ENCODE assay signal across 10 cellular contexts in the genomic region with DNA sequence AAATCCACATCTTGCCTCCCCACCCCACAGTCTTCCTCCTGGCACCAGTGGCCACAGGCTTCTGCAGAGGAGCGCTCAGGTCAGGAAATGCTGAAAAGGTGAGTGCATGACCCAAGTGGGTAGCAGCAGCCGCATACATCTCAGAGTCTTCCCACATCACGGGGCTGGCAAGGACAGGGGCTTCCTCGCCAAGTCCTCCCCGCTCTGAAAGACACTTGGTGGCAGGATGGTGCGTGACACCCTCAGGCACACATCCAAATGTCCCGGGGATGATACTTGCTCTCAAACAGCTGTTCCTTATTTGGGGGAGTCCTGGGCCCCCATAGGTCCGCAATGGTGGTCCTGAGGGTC. TPM values are rescaled to one million over a fixed set of nuclear protein-coding genes. Genes with fewer than 3 reads are reported as not detected.
DNase-seq lines count a peak whose midpoint lies in the region; ATAC-seq and TF ChIP-seq lines count a peak whose summit lies in the region.
"Had no signal": no experiment of that assay in that cellular context is flagged by ENCODE, and none has a peak within 500 bp of the region (broad histone marks: within the 10 kb centered on the region; RNA-seq: fewer than 3 reads in every experiment).

No MANE protein-coding gene starts in this region.

- DNase-seq in H9 (peak; percentile 57), hepatocyte (ENCODE audit: low spot score) (no peak), pons (ENCODE audit: low spot score) (no peak), MG63 (no peak)
- DNase-seq in stimulated activated effector memory CD8-positive, alpha-beta T cell treated with anti-CD3 and anti-CD28 coated beads, Interleukin-12 subunit alpha, Interleukin-12 subunit beta, amount 100 ng/mL, for 72 hours (ENCODE audit: low spot score in 2 of 2), result no peak
- no peak for DNase-seq in activated CD4-positive, alpha-beta T cell treated with anti-CD3 and anti-CD28 coated beads, Interleukin-2, amount 10 ng/mL, durations not matched to agents 24 days and 14 days
- DNase-seq in natural killer cell treated with Interleukin-12 subunit alpha and Interleukin-12 subunit beta and Interleukin-15 and Interleukin-18, amount 100 ng/mL, for 72 hours (ENCODE audit: low spot score), result no peak
- DNase-seq: Karpas-422 had no signal

- H3K79me2 ChIP-seq in H9 (ENCODE audit: insufficient read depth, low read length) (no peaks in the 10 kb centered on the region), hepatocyte (no peaks in the 10 kb centered on the region)

- no peak overlapping the region for H3K27ac ChIP-seq in H9 (ENCODE audit: insufficient read length, low read depth, low read length)
- H3K27ac ChIP-seq in hepatocyte, result peak overlapping the region; percentile 89

- H3K4me2 ChIP-seq in H9 (ENCODE audit: insufficient read depth, insufficient read length, low read length) (no peak overlapping the region), hepatocyte (peak overlapping the region; percentile 54)

- H3T11ph ChIP-seq in H9 (ENCODE audit: low read length), result no peak overlapping the region

- H3K27me3 ChIP-seq in H9 (ENCODE audit: insufficient read depth, low read length), result no peaks in the 10 kb centered on the region
- H3K27me3 ChIP-seq in hepatocyte, result no peaks in the 10 kb centered on the region
- H3K27me3 ChIP-seq in MG63, result no peaks in the 10 kb centered on the region

- H3K18ac ChIP-seq in H9 (ENCODE audit: insufficient read length, low read depth, low read length), result no peak overlapping the region

- TF ChIP-seq CTCF in H9 (conservative IDR thresholded peaks at IDR 0.05) (no peak), hepatocyte (IDR thresholded peaks at IDR 0.05; ENCODE audit: poor library complexity) (no peak)

- H3K4me3 ChIP-seq in hepatocyte (no peak overlapping the region), MG63 (no peak overlapping the region)

- WGBS in H9 (ENCODE audit: extremely low coverage, insufficient read length, low lambda C conversion rate), result no CpG with 5 or more reads among the region's 8 CpGs
- WGBS in hepatocyte (ENCODE audit: low lambda C conversion rate, missing lambda C conversion rate), result 76% methylated on average over 8 of the region's 8 CpGs

- H2BK5ac ChIP-seq in H9 (ENCODE audit: insufficient read length, low read length), result no peak overlapping the region

- no peaks in the 10 kb centered on the region for H3K36me3 Mint-ChIP-seq in H9 (ENCODE audit: insufficient read depth in 1 of 3, low read depth in 3 of 3)
- no peaks in the 10 kb centered on the region for H3K36me3 Mint-ChIP-seq in stimulated activated effector memory CD8-positive, alpha-beta T cell treated with anti-CD3 and anti-CD28 coated beads, Interleukin-12 subunit alpha, Interleukin-12 subunit beta, amount 100 ng/mL, for 72 hours
- no peaks in the 10 kb centered on the region for H3K36me3 Mint-ChIP-seq in activated CD4-positive, alpha-beta T cell treated with anti-CD3 and anti-CD28 coated beads, Interleukin-2, amount 10 ng/mL, durations not matched to agents 24 days and 14 days (ENCODE audit: low read depth)
- no peaks in the 10 kb centered on the region for H3K36me3 Mint-ChIP-seq in natural killer cell treated with Interleukin-12 subunit alpha and Interleukin-12 subunit beta and Interleukin-15 and Interleukin-18, amount 100 ng/mL, for 72 hours

- H4K91ac ChIP-seq in H9 (ENCODE audit: insufficient read length, low read depth, low read length), result no peak overlapping the region

- ATAC-seq in SK-N-SH treated with all-trans-retinoic acid at 6 μM for 48 hours, result peak; percentile 58
- no peak for ATAC-seq in stimulated activated effector memory CD8-positive, alpha-beta T cell treated with anti-CD3 and anti-CD28 coated beads, Interleukin-12 subunit alpha, Interleukin-12 subunit beta, amount 100 ng/mL, for 72 hours
- no peak for ATAC-seq in natural killer cell treated with Interleukin-12 subunit alpha and Interleukin-12 subunit beta and Interleukin-15 and Interleukin-18, amount 100 ng/mL, for 72 hours

- H2BK12ac ChIP-seq in H9 (ENCODE audit: insufficient read length, low read depth, low read length), result no peak overlapping the region

- no peak overlapping the region for H2BK20ac ChIP-seq in H9 (ENCODE audit: low read depth, low read length, poor library complexity, severe bottlenecking)

- no peak overlapping the region for H4K8ac ChIP-seq in H9 (replicated peaks; ENCODE audit: insufficient read length, low read depth, low read length)

- H4K20me1 ChIP-seq in H9 (ENCODE audit: control insufficient read depth, insufficient read depth, insufficient read length) (no peaks in the 10 kb centered on the region), hepatocyte (ENCODE audit: insufficient read depth, poor library complexity, severe bottlenecking) (no peaks in the 10 kb centered on the region)

- H3K9ac ChIP-seq in H9 (ENCODE audit: extremely low read depth, insufficient read length, low read length), result no peak overlapping the region

- H3K4me1 ChIP-seq in H9 (ENCODE audit: insufficient read depth, low read length), result peaks cover 6% of the 10 kb centered on the region; the same call in 1 of the 2 replicates
- peaks cover 21% of the 10 kb centered on the region for H3K4me1 ChIP-seq in hepatocyte (ENCODE audit: insufficient read depth)

- H2BK120ac ChIP-seq in H9 (ENCODE audit: low read depth, low read length, poor library complexity, severe bottlenecking), result no peak overlapping the region

- H3K27ac Mint-ChIP-seq in H9, result peak overlapping the region in 1 of 3 experiments; percentile 64; a peak in 1 of 7 replicates
- no peak overlapping the region for H3K27ac Mint-ChIP-seq in stimulated activated effector memory CD8-positive, alpha-beta T cell treated with anti-CD3 and anti-CD28 coated beads, Interleukin-12 subunit alpha, Interleukin-12 subunit beta, amount 100 ng/mL, for 72 hours
- no peak overlapping the region for H3K27ac Mint-ChIP-seq in activated CD4-positive, alpha-beta T cell treated with anti-CD3 and anti-CD28 coated beads, Interleukin-2, amount 10 ng/mL, durations not matched to agents 24 days and 14 days
- no peak overlapping the region for H3K27ac Mint-ChIP-seq in natural killer cell treated with Interleukin-12 subunit alpha and Interleukin-12 subunit beta and Interleukin-15 and Interleukin-18, amount 100 ng/mL, for 72 hours
- H3K27ac Mint-ChIP-seq: activated T-helper 1 cell treated with anti-CD3 and anti-CD28 coated beads, Interleukin-12 subunit alpha, Interleukin-12 subunit beta, Interleukin-2, Interleukin-4 antibody, amounts not matched to agents 30 ng/mL and 10 ng/mL and 1 ng/mL, durations not matched to agents 14 hours and 24 hours and 36 hours had no signal

- H3K79me1 ChIP-seq in H9 (ENCODE audit: insufficient read depth, low read depth, low read length, poor library complexity, severe bottlenecking), result no peaks in the 10 kb centered on the region

- no peaks in the 10 kb centered on the region for H3K9me3 ChIP-seq in H9 (ENCODE audit: control insufficient read depth, low read depth, low read length)
- no peaks in the 10 kb centered on the region for H3K9me3 ChIP-seq in hepatocyte (ENCODE audit: low read depth)
- H3K9me3 ChIP-seq in MG63, result no peaks in the 10 kb centered on the region

- H3K4ac ChIP-seq in H9 (ENCODE audit: low read depth, low read length), result no peak overlapping the region

- H3K27me3 Mint-ChIP-seq in H9 (ENCODE audit: low read depth), result no peaks in the 10 kb centered on the region; the same call in 1 of the 2 replicates
- no peaks in the 10 kb centered on the region for H3K27me3 Mint-ChIP-seq in activated CD4-positive, alpha-beta T cell treated with anti-CD3 and anti-CD28 coated beads, Interleukin-2, amount 10 ng/mL, durations not matched to agents 24 days and 14 days
- peaks cover 0 to 2% of the 10 kb centered on the region in 2 donors for H3K27me3 Mint-ChIP-seq in natural killer cell treated with Interleukin-12 subunit alpha and Interleukin-12 subunit beta and Interleukin-15 and Interleukin-18, amount 100 ng/mL, for 72 hours

- H3K14ac ChIP-seq in H9 (ENCODE audit: insufficient read depth, low read length), result no peak overlapping the region

- no peaks in the 10 kb centered on the region for H3K9me2 ChIP-seq in hepatocyte (replicated peaks; ENCODE audit: insufficient read depth)

- H3K4me3 Mint-ChIP-seq in H9, result no peak overlapping the region
- peak overlapping the region; percentile 72 for H3K4me3 Mint-ChIP-seq in stimulated activated effector memory CD8-positive, alpha-beta T cell treated with anti-CD3 and anti-CD28 coated beads, Interleukin-12 subunit alpha, Interleukin-12 subunit beta, amount 100 ng/mL, for 72 hours
- H3K4me3 Mint-ChIP-seq in activated CD4-positive, alpha-beta T cell treated with anti-CD3 and anti-CD28 coated beads, Interleukin-2, amount 10 ng/mL, durations not matched to agents 24 days and 14 days, result no peak overlapping the region
- H3K4me3 Mint-ChIP-seq in natural killer cell treated with Interleukin-12 subunit alpha and Interleukin-12 subunit beta and Interleukin-15 and Interleukin-18, amount 100 ng/mL, for 72 hours, result no peak overlapping the region
- H3K4me3 Mint-ChIP-seq: activated T-helper 1 cell treated with anti-CD3 and anti-CD28 coated beads, Interleukin-12 subunit alpha, Interleukin-12 subunit beta, Interleukin-2, Interleukin-4 antibody, amounts not matched to agents 30 ng/mL and 10 ng/mL and 1 ng/mL, durations not matched to agents 14 hours and 24 hours and 36 hours had no signal

- H4K5ac ChIP-seq in H9 (ENCODE audit: insufficient read length, low read depth, low read length), result no peak overlapping the region

- intact Hi-C loops in activated CD4-positive, alpha-beta T cell treated with anti-CD3 and anti-CD28 coated beads, Interleukin-2, amount 10 ng/mL, durations not matched to agents 24 days and 14 days (cut with micrococcal nuclease), result no loop called here

- H3K9me3 Mint-ChIP-seq in H9, result no peaks in the 10 kb centered on the region; a peak in 1 of 5 replicates
- no peaks in the 10 kb centered on the region for H3K9me3 Mint-ChIP-seq in stimulated activated effector memory CD8-positive, alpha-beta T cell treated with anti-CD3 and anti-CD28 coated beads, Interleukin-12 subunit alpha, Interleukin-12 subunit beta, amount 100 ng/mL, for 72 hours
- H3K9me3 Mint-ChIP-seq in activated CD4-positive, alpha-beta T cell treated with anti-CD3 and anti-CD28 coated beads, Interleukin-2, amount 10 ng/mL, durations not matched to agents 24 days and 14 days, result no peaks in the 10 kb centered on the region
- no peaks in the 10 kb centered on the region for H3K9me3 Mint-ChIP-seq in natural killer cell treated with Interleukin-12 subunit alpha and Interleukin-12 subunit beta and Interleukin-15 and Interleukin-18, amount 100 ng/mL, for 72 hours
- H3K9me3 Mint-ChIP-seq: activated T-helper 1 cell treated with anti-CD3 and anti-CD28 coated beads, Interleukin-12 subunit alpha, Interleukin-12 subunit beta, Interleukin-2, Interleukin-4 antibody, amounts not matched to agents 30 ng/mL and 10 ng/mL and 1 ng/mL, durations not matched to agents 14 hours and 24 hours and 36 hours had no signal

- no peak overlapping the region for H2AFZ ChIP-seq in H9 (ENCODE audit: low read length)
- no peak overlapping the region for H2AFZ ChIP-seq in hepatocyte

- H3K36me3 ChIP-seq in hepatocyte (replicated peaks; ENCODE audit: insufficient read depth, low read depth) (no peaks in the 10 kb centered on the region), MG63 (no peaks in the 10 kb centered on the region)

- H3K56ac ChIP-seq in H9 (ENCODE audit: insufficient read length, low read depth, low read length), result no peak overlapping the region

- H3K4me1 Mint-ChIP-seq in H9, result peaks cover 33 to 37% of the 10 kb centered on the region in 2 experiments
- peaks cover 16% of the 10 kb centered on the region for H3K4me1 Mint-ChIP-seq in stimulated activated effector memory CD8-positive, alpha-beta T cell treated with anti-CD3 and anti-CD28 coated beads, Interleukin-12 subunit alpha, Interleukin-12 subunit beta, amount 100 ng/mL, for 72 hours
- H3K4me1 Mint-ChIP-seq in activated CD4-positive, alpha-beta T cell treated with anti-CD3 and anti-CD28 coated beads, Interleukin-2, amount 10 ng/mL, durations not matched to agents 24 days and 14 days, result peaks cover 19% of the 10 kb centered on the region
- H3K4me1 Mint-ChIP-seq in natural killer cell treated with Interleukin-12 subunit alpha and Interleukin-12 subunit beta and Interleukin-15 and Interleukin-18, amount 100 ng/mL, for 72 hours (ENCODE audit: low read depth in 2 of 2), result peaks cover 0 to 4% of the 10 kb centered on the region in 2 donors

- H3K23me2 ChIP-seq in H9 (ENCODE audit: insufficient read length, low read depth, low read length, poor library complexity, severe bottlenecking), result no peaks in the 10 kb centered on the region

- no peak overlapping the region for H2BK15ac ChIP-seq in H9 (ENCODE audit: low read depth, low read length)

- H3K23ac ChIP-seq in H9 (ENCODE audit: insufficient read length, low read depth, low read length), result no peak overlapping the region

- H2AK5ac ChIP-seq in H9 (ENCODE audit: insufficient read length, low read length), result no peak overlapping the region

RNA-seq across cellular contexts. Expression of a gene that starts 8.8 kb away (rescaled TPM):
- total RNA-seq in H9 (2021) (17.0 and 17.1 TPM in 2 replicates), hepatocyte (11.9 and 12.7 TPM in 2 replicates)
- 12.8 and 15.8 TPM in 2 replicates for polyA plus RNA-seq in hepatocyte
- total RNA-seq in activated CD4-positive, alpha-beta T cell treated with anti-CD3 and anti-CD28 coated beads, Interleukin-2, amount 10 ng/mL, durations not matched to agents 24 days and 14 days, result 6.8 and 7.2 TPM in 2 replicates
- 0.12 and 0.33 TPM in 2 replicates for total RNA-seq in MG63 (2014; rRNA removed; shearing (Covaris generic); ENCODE audit: low replicate concordance)
- 1 to 10 TPM; 4.6 TPM for total RNA-seq in natural killer cell treated with Interleukin-12 subunit alpha and Interleukin-12 subunit beta and Interleukin-15 and Interleukin-18, amount 100 ng/mL, for 72 hours

RNA-seq across cellular contexts. Expression of a gene that starts 30.8 kb away (rescaled TPM):
- total RNA-seq in H9 (2021), result 22.4 and 22.8 TPM in 2 replicates
- 2.6 and 3.5 TPM in 2 replicates for total RNA-seq in hepatocyte
- 4.0 and 4.5 TPM in 2 replicates for polyA plus RNA-seq in hepatocyte
- total RNA-seq in activated CD4-positive, alpha-beta T cell treated with anti-CD3 and anti-CD28 coated beads, Interleukin-2, amount 10 ng/mL, durations not matched to agents 24 days and 14 days, result 11.2 and 12.0 TPM in 2 replicates
- total RNA-seq in MG63 (2014; rRNA removed; shearing (Covaris generic); ENCODE audit: low replicate concordance), result 12.0 and 15.1 TPM in 2 replicates
- total RNA-seq in natural killer cell treated with Interleukin-12 subunit alpha and Interleukin-12 subunit beta and Interleukin-15 and Interleukin-18, amount 100 ng/mL, for 72 hours, result 10 to 100 TPM; 13.3 to 13.7 TPM

RNA-seq across cellular contexts. Expression of a gene that starts 32.0 kb away (rescaled TPM):
- total RNA-seq in H9 (2021), result 40.1 and 41.6 TPM in 2 replicates
- total RNA-seq in hepatocyte, result 17.5 and 19.1 TPM in 2 replicates
- 10.1 and 12.7 TPM in 2 replicates for polyA plus RNA-seq in hepatocyte
- total RNA-seq in activated CD4-positive, alpha-beta T cell treated with anti-CD3 and anti-CD28 coated beads, Interleukin-2, amount 10 ng/mL, durations not matched to agents 24 days and 14 days, result 18.7 and 19.0 TPM in 2 replicates
- 15.6 and 17.0 TPM in 2 replicates for total RNA-seq in MG63 (2014; rRNA removed; shearing (Covaris generic); ENCODE audit: low replicate concordance)
- total RNA-seq in natural killer cell treated with Interleukin-12 subunit alpha and Interleukin-12 subunit beta and Interleukin-15 and Interleukin-18, amount 100 ng/mL, for 72 hours, result 10 to 100 TPM; 20.0 to 20.1 TPM

RNA-seq across cellular contexts. Expression of a gene that starts 32.2 kb away (rescaled TPM):
- total RNA-seq in H9 (2021) (344 TPM in 2 replicates), hepatocyte (246 and 296 TPM in 2 replicates)
- polyA plus RNA-seq in hepatocyte, result 307 and 332 TPM in 2 replicates
- 158 and 161 TPM in 2 replicates for total RNA-seq in activated CD4-positive, alpha-beta T cell treated with anti-CD3 and anti-CD28 coated beads, Interleukin-2, amount 10 ng/mL, durations not matched to agents 24 days and 14 days
- total RNA-seq in MG63 (2014; rRNA removed; shearing (Covaris generic); ENCODE audit: low replicate concordance), result 296 and 323 TPM in 2 replicates
- 100 to 1,000 TPM; 153 to 187 TPM for total RNA-seq in natural killer cell treated with Interleukin-12 subunit alpha and Interleukin-12 subunit beta and Interleukin-15 and Interleukin-18, amount 100 ng/mL, for 72 hours

RNA-seq across cellular contexts. Expression of a gene that starts 52.5 kb away (rescaled TPM):
- total RNA-seq in H9 (2021) (76.2 and 77.7 TPM in 2 replicates), hepatocyte (46.3 and 66.8 TPM in 2 replicates)
- polyA plus RNA-seq in hepatocyte, result 73.3 and 82.2 TPM in 2 replicates
- total RNA-seq in activated CD4-positive, alpha-beta T cell treated with anti-CD3 and anti-CD28 coated beads, Interleukin-2, amount 10 ng/mL, durations not matched to agents 24 days and 14 days, result 76.5 and 84.7 TPM in 2 replicates
- 29.1 and 92.2 TPM in 2 replicates for total RNA-seq in MG63 (2014; rRNA removed; shearing (Covaris generic); ENCODE audit: low replicate concordance)
- 10 to 100 TPM; 76.9 to 87.9 TPM for total RNA-seq in natural killer cell treated with Interleukin-12 subunit alpha and Interleukin-12 subunit beta and Interleukin-15 and Interleukin-18, amount 100 ng/mL, for 72 hours
